ENCODE assay signal across 8 cellular contexts in the genomic region with DNA sequence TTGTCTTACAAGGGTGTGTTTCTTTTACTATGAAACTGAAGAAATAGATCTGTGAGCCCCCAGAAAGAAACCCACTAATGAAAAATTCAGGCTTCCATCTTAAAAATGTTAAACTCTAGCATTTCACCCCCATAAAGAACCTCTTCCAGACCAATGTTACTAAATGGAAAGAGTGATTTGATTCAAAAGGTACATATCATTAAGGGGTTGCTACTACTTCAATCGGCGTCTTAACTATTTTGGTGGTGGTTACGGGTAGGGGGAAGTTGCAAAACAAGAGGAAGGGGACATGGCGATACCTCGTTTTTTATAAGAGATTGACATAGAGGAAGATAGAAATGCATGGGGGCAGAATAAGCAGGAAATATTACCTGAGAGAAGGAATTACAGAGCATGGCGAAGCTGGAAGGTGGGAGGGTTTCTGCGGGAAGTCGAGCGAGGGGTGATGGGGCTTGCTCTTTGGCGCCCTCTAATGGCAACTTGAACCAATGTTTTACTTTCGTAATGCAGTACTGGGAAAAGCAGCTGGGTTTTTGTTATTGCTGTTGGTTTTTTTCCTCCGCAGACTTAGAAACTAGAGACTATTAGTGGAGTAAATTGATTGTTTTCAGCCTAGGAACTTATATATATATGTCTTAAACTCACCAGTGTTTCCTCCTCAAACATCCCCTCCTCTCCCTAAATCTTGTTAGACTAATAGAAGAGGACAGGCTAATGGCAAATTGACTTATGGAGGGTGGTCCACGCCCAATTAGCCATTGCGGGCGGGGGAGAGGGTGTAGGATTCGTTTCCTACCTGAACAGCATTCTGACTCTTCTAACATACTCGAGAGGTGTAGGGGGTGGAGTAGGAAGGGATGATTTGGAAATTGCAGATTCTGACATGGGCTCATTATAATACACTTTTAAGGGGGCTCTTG. TPM values are rescaled to one million over a fixed set of nuclear protein-coding genes. Genes with fewer than 3 reads are reported as not detected.
DNase-seq lines count a peak whose midpoint lies in the region; ATAC-seq and TF ChIP-seq lines count a peak whose summit lies in the region.

No MANE protein-coding gene starts in this region.

- ATAC-seq in GM19328 (IDR thresholded peaks at IDR 0.05; ENCODE audit: unreplicated experiment) (peak; percentile 58), HG03378 (IDR thresholded peaks at IDR 0.05; ENCODE audit: unreplicated experiment) (peak; percentile 79), activated B cell treated with CpG ODN at 0.5 μM for 24 hours (ENCODE audit: low read depth) (peak; percentile 47)

- H3K27me3 ChIP-seq in Caco-2 (replicated peaks; ENCODE audit: control insufficient read depth, insufficient read depth, low read length) = no peaks in the 10 kb centered on the region
- peaks cover 21% of the 10 kb centered on the region for H3K27me3 ChIP-seq in vagina

- no TSS peak for BruUV-seq in Caco-2 (replicated peaks; lab: Mats Ljungman, UMichigan)

- H3K4me3 ChIP-seq in Caco-2 (ENCODE audit: low read depth, low read length) (no peak overlapping the region), fibroblast of mammary gland (ENCODE audit: control insufficient read depth, low read depth, low read length) (no peak overlapping the region), vagina (peak overlapping the region in 1 of 2 donors; percentile 20)

- no peak overlapping the region for H3K27ac ChIP-seq in vagina

- H3K4me3 Mint-ChIP-seq in Caco-2 (ENCODE audit: unreplicated experiment) = peak overlapping the region; percentile 73
- peak overlapping the region; percentile 65 for H3K4me3 Mint-ChIP-seq in activated B cell treated with CpG ODN at 0.5 μM for 24 hours
- H3K4me3 Mint-ChIP-seq in nephron = peak overlapping the region; percentile 42 to 62 (median 56)

- H3K27ac Mint-ChIP-seq in Caco-2 (ENCODE audit: unreplicated experiment) (no peak overlapping the region), activated B cell treated with CpG ODN at 0.5 μM for 24 hours (no peak overlapping the region), nephron (no peak overlapping the region)

- TF ChIP-seq CTCF in Caco-2 (IDR thresholded peaks at IDR 0.05; ENCODE audit: insufficient read depth in 1 of 2, low read depth in 1 of 2, low read length in 1 of 2, severe bottlenecking in 1 of 2, unreplicated experiment in 1 of 2) (peak; percentile 71 to 84), activated B cell treated with CpG ODN at 0.5 μM for 24 hours (IDR thresholded peaks at IDR 0.05) (no peak), fibroblast of mammary gland (conservative IDR thresholded peaks at IDR 0.05; ENCODE audit: control insufficient read depth, insufficient read depth, low read depth, low read length) (peak; percentile 92), nephron (IDR thresholded peaks at IDR 0.05; ENCODE audit: unreplicated experiment in 3 of 3) (peak; percentile 91 to 93 (median 91)), vagina (IDR thresholded peaks at IDR 0.05) (peak; percentile 20 to 62 (median 56))

- peak; percentile 63 to 79 for DNase-seq in Caco-2
- DNase-seq in NCI-H2171 (lab: John Stamatoyannopoulos, UW) = peak; percentile 52
- DNase-seq in activated B cell treated with CpG ODN at 0.5 μM for 24 hours = no peak
- DNase-seq in fibroblast of mammary gland (ENCODE audit: low read depth) = peak; percentile 75
- DNase-seq in vagina (ENCODE audit: extremely low spot score in 2 of 2) = no peak

- CTCF ChIA-PET in Caco-2 (lab: Charles Lee) = interaction anchor here (0.5 to 1.7 kb wide), 8 partner anchors 238 to 974 kb away, joined by 3 to 6 read pairs (median 3); no protein-coding TSS in a partner anchor
- CTCF ChIA-PET in activated B cell treated with CpG ODN at 0.5 μM for 24 hours (lab: Charles Lee) = interaction anchor here (0.8 to 1.3 kb wide), 3 partner anchors 9 to 897 kb away, joined by 3 to 5 read pairs (median 3); no protein-coding TSS in a partner anchor

- H3K9me3 ChIP-seq in Caco-2 (no peaks in the 10 kb centered on the region), vagina (no peaks in the 10 kb centered on the region)

- H3K4me1 ChIP-seq in Caco-2 (no peaks in the 10 kb centered on the region), vagina (peaks cover 27% of the 10 kb centered on the region)

- TF ChIP-seq POLR2A in vagina (IDR thresholded peaks at IDR 0.05) = no peak

- intact Hi-C loops in Caco-2 (cut with micrococcal nuclease; ENCODE audit: unreplicated experiment) = loop anchor here (1.0 to 5.0 kb wide), 3 partner anchors 374 to 898 kb away; no protein-coding TSS in a partner anchor
- intact Hi-C loops in activated B cell treated with CpG ODN at 0.5 μM for 24 hours (cut with micrococcal nuclease) = loop anchor here (1.0 to 10.0 kb wide), 2 partner anchors 9 to 376 kb away; no protein-coding TSS in a partner anchor
- intact Hi-C loops in vagina (cut with DNase I) = no loop called here

- POLR2A ChIA-PET in Caco-2 (lab: Charles Lee) (no interaction called here), activated B cell treated with CpG ODN at 0.5 μM for 24 hours (lab: Charles Lee) (no interaction called here)

- H3K36me3 ChIP-seq in Caco-2 (ENCODE audit: control insufficient read depth, insufficient read depth, low read length) = no peaks in the 10 kb centered on the region
- H3K36me3 ChIP-seq in vagina = no peaks in the 10 kb centered on the region

- H3K27me3 Mint-ChIP-seq in Caco-2 (ENCODE audit: insufficient read depth, unreplicated experiment) (peaks cover 18% of the 10 kb centered on the region), activated B cell treated with CpG ODN at 0.5 μM for 24 hours (peaks cover 79% of the 10 kb centered on the region), nephron (ENCODE audit: low read depth) (peaks cover 93% of the 10 kb centered on the region)

- no peaks in the 10 kb centered on the region for H3K36me3 Mint-ChIP-seq in Caco-2 (ENCODE audit: insufficient read depth, unreplicated experiment)
- peaks cover 2% of the 10 kb centered on the region for H3K36me3 Mint-ChIP-seq in activated B cell treated with CpG ODN at 0.5 μM for 24 hours (ENCODE audit: low read depth)
- H3K36me3 Mint-ChIP-seq in nephron (ENCODE audit: low read depth) = no peaks in the 10 kb centered on the region

- no peaks in the 10 kb centered on the region for H3K9me3 Mint-ChIP-seq in Caco-2 (ENCODE audit: unreplicated experiment)
- peaks cover 6% of the 10 kb centered on the region for H3K9me3 Mint-ChIP-seq in activated B cell treated with CpG ODN at 0.5 μM for 24 hours
- H3K9me3 Mint-ChIP-seq in nephron = peaks cover 3% of the 10 kb centered on the region

- H3K4me1 Mint-ChIP-seq in Caco-2 (ENCODE audit: low read depth, unreplicated experiment) (peaks cover 10% of the 10 kb centered on the region), activated B cell treated with CpG ODN at 0.5 μM for 24 hours (peaks cover 23% of the 10 kb centered on the region), nephron (peaks cover 14% of the 10 kb centered on the region)

RNA-seq across cellular contexts. Expression of a gene that starts 11.3 kb away (rescaled TPM):
- total RNA-seq in Caco-2 (2022) (33.4 and 34.1 TPM in 2 replicates), activated B cell treated with CpG ODN at 0.5 μM for 24 hours (not detected in 2 replicates), vagina (2.9 TPM)

Comparison
In these comparisons a context has a peak if more than half of its experiments do, and no peak if none do; other contexts are left out.
1. DNase-seq: peak in Caco-2 (2 of 2), NCI-H2171 (single experiment) and fibroblast of mammary gland (single experiment); none in activated B cell treated with CpG ODN at 0.5 μM for 24 hours (single experiment) and vagina (0 of 2).
2. Peak in every context shown above with its lines, with median percentiles within 50 percentile points of each other: H3K4me3 Mint-ChIP-seq and ATAC-seq.